ENCODE assay signal across 13 cellular contexts in genomic region chr16:8908779-8909468, GRCh38. TPM values are rescaled to one million over a fixed set of nuclear protein-coding genes. Genes with fewer than 3 reads are reported as not detected.
DNase-seq lines count a peak whose midpoint lies in the region; ATAC-seq and TF ChIP-seq lines count a peak whose summit lies in the region.
"Had no signal": no experiment of that assay in that cellular context is flagged by ENCODE, and none has a peak within 500 bp of the region (broad histone marks: within the 10 kb centered on the region; RNA-seq: fewer than 3 reads in every experiment).

No MANE protein-coding gene starts in this region.

- no peak for TF ChIP-seq POLR2A in IMR-90 (IDR thresholded peaks at IDR 0.05; ENCODE audit: low read depth, low read length)
- TF ChIP-seq POLR2A in stomach (IDR thresholded peaks at IDR 0.05), result no peak

- H4K5ac ChIP-seq in IMR-90 (ENCODE audit: low read depth, low read length), result no peak overlapping the region

- H2BK15ac ChIP-seq in IMR-90 (ENCODE audit: low read depth, low read length), result no peak overlapping the region

- no peak overlapping the region for H3K27ac ChIP-seq in CD4-positive, alpha-beta memory T cell (ENCODE audit: low read depth, low read length)
- H3K27ac ChIP-seq in IMR-90 (ENCODE audit: insufficient read depth, low read length) (no peak overlapping the region), stomach (peak overlapping the region in 1 of 5 donors; percentile 14)
- H3K27ac ChIP-seq: epithelial cell of prostate had no signal

- H4K8ac ChIP-seq in IMR-90 (ENCODE audit: low read depth in 2 of 2, low read length in 2 of 2), result no peak overlapping the region

- no peak overlapping the region for H2AK5ac ChIP-seq in IMR-90 (ENCODE audit: low read depth, low read length)

- H3K4ac ChIP-seq in IMR-90 (ENCODE audit: low read depth, low read length), result no peak overlapping the region

- H3K36me3 ChIP-seq in CD4-positive, alpha-beta memory T cell (ENCODE audit: insufficient read depth, low read length), result peaks cover 62% of the 10 kb centered on the region
- H3K36me3 ChIP-seq in IMR-90 (ENCODE audit: control insufficient read depth, insufficient read depth, low read length) (peaks cover 57% of the 10 kb centered on the region), stomach (peaks cover 41 to 100% (median 99%) of the 10 kb centered on the region in 4 donors)

- peaks cover 3% of the 10 kb centered on the region; the same call in 1 of the 2 replicates for H3K9me1 ChIP-seq in IMR-90 (ENCODE audit: insufficient read depth, low read length)

- CTCF ChIA-PET in CD4-positive, alpha-beta memory T cell (lab: Charles Lee; ENCODE audit: partially characterized antibody), result interaction anchor here (0.9 to 1.6 kb wide), 4 partner anchors 28 to 225 kb away, joined by 3 to 6 read pairs (median 5); no protein-coding TSS in a partner anchor
- CTCF ChIA-PET in IMR-90 (lab: Yijun Ruan, JAX), result interaction anchor here (0.6 to 1.5 kb wide), 3 partner anchors 10 to 100 kb away, joined by 3 to 8 read pairs (median 6); no protein-coding TSS in a partner anchor

- H3K4me1 Mint-ChIP-seq in CD4-positive, alpha-beta memory T cell, result peaks cover 26 to 31% (median 28%) of the 10 kb centered on the region in 4 donors
- H3K4me1 Mint-ChIP-seq in activated naive CD8-positive, alpha-beta T cell treated with anti-CD3 and anti-CD28 coated beads, Interleukin-2, amount 10 ng/mL, durations not matched to agents 7 days and 5 days, result peaks cover 34% of the 10 kb centered on the region
- H3K4me1 Mint-ChIP-seq: memory B cell had no signal

- no peak overlapping the region for H3K4me3 ChIP-seq in CD4-positive, alpha-beta memory T cell (ENCODE audit: low read length in 2 of 2)
- H3K4me3 ChIP-seq in IMR-90 (ENCODE audit: insufficient read depth, low read depth, low read length) (no peak overlapping the region), stomach (no peak overlapping the region)

- no peak overlapping the region for H2BK20ac ChIP-seq in IMR-90 (ENCODE audit: low read depth, low read length)

- no peaks in the 10 kb centered on the region for H3K9me3 ChIP-seq in CD4-positive, alpha-beta memory T cell (ENCODE audit: control insufficient read depth in 1 of 2, low read length in 2 of 2)
- H3K9me3 ChIP-seq in IMR-90 (ENCODE audit: control insufficient read depth, insufficient read depth, low read length) (no peaks in the 10 kb centered on the region), stomach (no peaks in the 10 kb centered on the region)

- 93% methylated on average over 6 of the region's 8 CpGs; no CpG with 5 or more reads in 1 of the 2 experiments for WGBS in IMR-90 (ENCODE audit: extremely low coverage in 2 of 2, insufficient read length in 1 of 2), 2 experiments
- WGBS in stomach, 5 donors, result 49 to 74% (median 63%) methylated on average over 8 of the region's 8 CpGs

- H4K20me1 ChIP-seq in IMR-90 (ENCODE audit: insufficient read depth, low read length), result peaks cover 17% of the 10 kb centered on the region

- peaks cover 13% of the 10 kb centered on the region for H3K4me1 ChIP-seq in CD4-positive, alpha-beta memory T cell (ENCODE audit: insufficient read depth, low read length)
- H3K4me1 ChIP-seq in IMR-90 (ENCODE audit: control insufficient read depth, insufficient read depth, low read length) (no peaks in the 10 kb centered on the region), stomach (peaks cover 11 to 42% (median 23%) of the 10 kb centered on the region in 4 donors)

- H3K9ac ChIP-seq in IMR-90 (ENCODE audit: low read depth, low read length), result no peak overlapping the region

- TF ChIP-seq RAD21 in IMR-90 (IDR thresholded peaks at IDR 0.05; ENCODE audit: low read length), result no peak

- H2AK9ac ChIP-seq in IMR-90 (replicated peaks; ENCODE audit: low read depth, low read length, poor library complexity), result no peak overlapping the region

- H3K4me3 Mint-ChIP-seq in CD4-positive, alpha-beta memory T cell, result peak overlapping the region in 2 of 8 donors; percentile 7 to 75
- H3K4me3 Mint-ChIP-seq in activated naive CD8-positive, alpha-beta T cell treated with anti-CD3 and anti-CD28 coated beads, Interleukin-2, amount 10 ng/mL, durations not matched to agents 7 days and 5 days, result no peak overlapping the region
- H3K4me3 Mint-ChIP-seq: memory B cell had no signal

- H3K56ac ChIP-seq in IMR-90 (ENCODE audit: extremely low read depth, insufficient read depth, low read length), result no peak overlapping the region

- POLR2A ChIA-PET in CD4-positive, alpha-beta memory T cell (lab: Charles Lee; ENCODE audit: partially characterized antibody), result interaction anchor here (0.7 to 1.3 kb wide), 2 partner anchors 17 to 55 kb away, joined by 3 read pairs; partner anchors contain the start of gene USP7
- POLR2A ChIA-PET in IMR-90 (lab: Charles Lee; ENCODE audit: unreplicated experiment), result no interaction called here
- POLR2A ChIA-PET in activated naive CD8-positive, alpha-beta T cell treated with anti-CD3 and anti-CD28 coated beads, Interleukin-2, amount 10 ng/mL, durations not matched to agents 7 days and 5 days (lab: Charles Lee), result interaction anchor here (0.8 to 1.0 kb wide), 2 partner anchors 100 to 183 kb away, joined by 3 read pairs; no protein-coding TSS in a partner anchor

- H4K91ac ChIP-seq in IMR-90 (ENCODE audit: insufficient read depth, low read depth, low read length), result no peak overlapping the region

- H3K18ac ChIP-seq in IMR-90 (ENCODE audit: low read depth, low read length), result no peak overlapping the region

- H3K36me3 Mint-ChIP-seq in CD4-positive, alpha-beta memory T cell, result peaks cover 62 to 88% of the 10 kb centered on the region in 2 donors
- H3K36me3 Mint-ChIP-seq in activated naive CD8-positive, alpha-beta T cell treated with anti-CD3 and anti-CD28 coated beads, Interleukin-2, amount 10 ng/mL, durations not matched to agents 7 days and 5 days, result peaks cover 32% of the 10 kb centered on the region

- peaks cover 36 to 54% of the 10 kb centered on the region in 2 experiments; a peak in 3 of 4 replicates for H3K79me1 ChIP-seq in IMR-90 (ENCODE audit: low read depth in 1 of 2, low read length in 2 of 2)

- no TSS peak for BruUV-seq in IMR-90 (replicated peaks; lab: Mats Ljungman, UMichigan)

- no peak overlapping the region for H2BK5ac ChIP-seq in IMR-90 (ENCODE audit: low read depth, low read length, poor library complexity, severe bottlenecking)

- no peak for TF ChIP-seq CTCF in IMR-90 (conservative IDR thresholded peaks at IDR 0.05; ENCODE audit: low read depth, low read length)
- TF ChIP-seq CTCF in stomach (IDR thresholded peaks at IDR 0.05), result no peak

- H3K27me3 ChIP-seq in CD4-positive, alpha-beta memory T cell (ENCODE audit: insufficient read depth, low read length), result no peaks in the 10 kb centered on the region
- H3K27me3 ChIP-seq in IMR-90 (ENCODE audit: control insufficient read depth, insufficient read depth, low read length) (no peaks in the 10 kb centered on the region), stomach (no peaks in the 10 kb centered on the region)

- peak in 1 of 5 donors; percentile 17 for DNase-seq in CD4-positive, alpha-beta memory T cell
- no peak for DNase-seq in IMR-90
- DNase-seq in activated naive CD8-positive, alpha-beta T cell treated with anti-CD3 and anti-CD28 coated beads, Interleukin-2, amount 10 ng/mL, durations not matched to agents 7 days and 5 days, result no peak
- peak; percentile 26 for DNase-seq in myocyte (ENCODE audit: low read depth)
- DNase-seq in NCI-H2029 (lab: John Stamatoyannopoulos, UW), result no peak
- DNase-seq in stomach, result no peak
- no peak for DNase-seq in activated CD4-positive, CD25-positive, alpha-beta regulatory T cell treated with anti-CD3 and anti-CD28 coated beads, Interleukin-2, amount 50 U/mL, for 72 hours
- DNase-seq: NCI-H226; stimulated activated CD4-positive, alpha-beta T cell treated with anti-CD3 and anti-CD28 coated beads, Interleukin-4, amount 100 ng/mL, for 24 hours had no signal

- no peak overlapping the region for H2AFZ ChIP-seq in IMR-90 (replicated peaks; ENCODE audit: low read length, poor library complexity)

- H3K27me3 Mint-ChIP-seq in CD4-positive, alpha-beta memory T cell, result no peaks in the 10 kb centered on the region
- H3K27me3 Mint-ChIP-seq in activated naive CD8-positive, alpha-beta T cell treated with anti-CD3 and anti-CD28 coated beads, Interleukin-2, amount 10 ng/mL, durations not matched to agents 7 days and 5 days, result no peaks in the 10 kb centered on the region
- H3K27me3 Mint-ChIP-seq: memory B cell had no signal

- H3K23ac ChIP-seq in IMR-90 (ENCODE audit: low read depth, low read length), result no peak overlapping the region

- ATAC-seq in IMR-90 (ENCODE audit: low read depth), result no peak
- peak; percentile 31 for ATAC-seq in activated naive CD8-positive, alpha-beta T cell treated with anti-CD3 and anti-CD28 coated beads, Interleukin-2, amount 10 ng/mL, durations not matched to agents 7 days and 5 days (ENCODE audit: low read depth)
- no peak for ATAC-seq in HG02885 (IDR thresholded peaks at IDR 0.05; ENCODE audit: poor library complexity, unreplicated experiment)

- no peak for TF ChIP-seq EP300 in stomach (IDR thresholded peaks at IDR 0.05)

- H3K9me3 Mint-ChIP-seq in CD4-positive, alpha-beta memory T cell, result peaks cover 0 to 4% (median 0%) of the 10 kb centered on the region in 8 donors
- no peaks in the 10 kb centered on the region for H3K9me3 Mint-ChIP-seq in activated naive CD8-positive, alpha-beta T cell treated with anti-CD3 and anti-CD28 coated beads, Interleukin-2, amount 10 ng/mL, durations not matched to agents 7 days and 5 days
- H3K9me3 Mint-ChIP-seq: memory B cell had no signal

- H3K14ac ChIP-seq in IMR-90 (replicated peaks; ENCODE audit: low read depth, low read length), result no peak overlapping the region

- H3K27ac Mint-ChIP-seq in CD4-positive, alpha-beta memory T cell, result peak overlapping the region in 6 of 7 donors; percentile 11 to 74 (median 62)
- peak overlapping the region; percentile 59 for H3K27ac Mint-ChIP-seq in activated naive CD8-positive, alpha-beta T cell treated with anti-CD3 and anti-CD28 coated beads, Interleukin-2, amount 10 ng/mL, durations not matched to agents 7 days and 5 days
- H3K27ac Mint-ChIP-seq: memory B cell had no signal

- dilution Hi-C loops in IMR-90 (cut with HindIII; ENCODE audit: low sequenced_read_pairs, unreplicated experiment), result no loop called here

- no peak overlapping the region for H3K4me2 ChIP-seq in IMR-90 (ENCODE audit: low read depth, low read length)

- in situ Hi-C loops in IMR-90 (cut with MboI; ENCODE audit: low sequenced_read_pairs), result loop anchor here (5.0 kb wide), 1 partner anchor 98 kb away; no protein-coding TSS in a partner anchor

- intact Hi-C loops in CD4-positive, alpha-beta memory T cell (cut with micrococcal nuclease), result loop anchor here (5.0 kb wide), 1 partner anchor 53 kb away; the partner anchor contains the start of gene USP7
- intact Hi-C loops in IMR-90 (cut with micrococcal nuclease), result loop anchor here (10.0 kb wide), 1 partner anchor 186 kb away; the partner anchor contains the start of gene HAPSTR1
- intact Hi-C loops in stomach (cut with DNase I; ENCODE audit: low total_unique reads), result no loop called here

- no peak overlapping the region for H2BK120ac ChIP-seq in IMR-90 (ENCODE audit: low read depth, low read length)

RNA-seq across cellular contexts. Expression of gene LITAFD, which starts 26.8 kb away (rescaled TPM):
- not detected for total RNA-seq in CD4-positive, alpha-beta memory T cell
- polyA plus RNA-seq in CD4-positive, alpha-beta memory T cell, result not detected
- not detected in 2 replicates for total RNA-seq in IMR-90 (2012; rRNA removed)
- not detected in 2 replicates for polyA plus RNA-seq in IMR-90 (2012; rRNA removed)
- polyA plus RNA-seq in IMR-90 (2012; cell fraction: cytosol; rRNA removed), result not detected in 2 replicates
- polyA plus RNA-seq in IMR-90 (2012; cell fraction: nucleus; rRNA removed; ENCODE audit: low replicate concordance), result not detected in 2 replicates
- not detected for total RNA-seq in activated naive CD8-positive, alpha-beta T cell treated with anti-CD3 and anti-CD28 coated beads, Interleukin-2, amount 10 ng/mL, durations not matched to agents 7 days and 5 days
- not detected in 2 replicates for total RNA-seq in myocyte
- not detected for polyA plus RNA-seq in myocyte (2012)
- not detected for total RNA-seq in stomach
- polyA plus RNA-seq in stomach, result not detected
- total RNA-seq: renal cortical epithelial cell had no signal

RNA-seq across cellular contexts. Expression of gene CARHSP1, which starts 40.1 kb away (rescaled TPM):
- 10 to 100 TPM; 39.3 to 43.2 TPM for total RNA-seq in CD4-positive, alpha-beta memory T cell
- polyA plus RNA-seq in CD4-positive, alpha-beta memory T cell, result 10 to 100 TPM; 33.2 to 57.2 TPM
- total RNA-seq in IMR-90 (2012; rRNA removed), result 96.4 and 138 TPM in 2 replicates
- polyA plus RNA-seq in IMR-90 (2012; rRNA removed), result 121 and 150 TPM in 2 replicates
- 89.9 and 241 TPM in 2 replicates for polyA plus RNA-seq in IMR-90 (2012; cell fraction: cytosol; rRNA removed)
- polyA plus RNA-seq in IMR-90 (2012; cell fraction: nucleus; rRNA removed; ENCODE audit: low replicate concordance), result 47.6 and 87.9 TPM in 2 replicates
- total RNA-seq in activated naive CD8-positive, alpha-beta T cell treated with anti-CD3 and anti-CD28 coated beads, Interleukin-2, amount 10 ng/mL, durations not matched to agents 7 days and 5 days, result 100 to 1,000 TPM; 157 to 173 TPM
- total RNA-seq in myocyte, result 91.4 and 96.3 TPM in 2 replicates
- 87.2 TPM for polyA plus RNA-seq in myocyte (2012)
- 10 to 100 TPM in 4 of 5 donors, 1 to 10 TPM in 1; 2.0 to 78.6 (median 36.4) TPM for total RNA-seq in stomach
- 100 to 1,000 TPM in 2 of 3 donors, 10 to 100 TPM in 1; 95.5 to 190 (median 149) TPM for polyA plus RNA-seq in stomach

RNA-seq across cellular contexts. Expression of gene USP7, which starts 54.8 kb away (rescaled TPM):
- 100 to 1,000 TPM; 194 to 206 TPM for total RNA-seq in CD4-positive, alpha-beta memory T cell
- 10 to 100 TPM in 1 of 2 donors, 1 to 10 TPM in 1; 4.8 to 17.8 TPM for polyA plus RNA-seq in CD4-positive, alpha-beta memory T cell
- 28.3 and 45.8 TPM in 2 replicates for total RNA-seq in IMR-90 (2012; rRNA removed)
- polyA plus RNA-seq in IMR-90 (2012; rRNA removed), result 13.9 and 17.8 TPM in 2 replicates
- polyA plus RNA-seq in IMR-90 (2012; cell fraction: cytosol; rRNA removed), result 3.1 and 3.8 TPM in 2 replicates
- 10.5 and 40.9 TPM in 2 replicates for polyA plus RNA-seq in IMR-90 (2012; cell fraction: nucleus; rRNA removed; ENCODE audit: low replicate concordance)
- 100 to 1,000 TPM; 153 to 162 TPM for total RNA-seq in activated naive CD8-positive, alpha-beta T cell treated with anti-CD3 and anti-CD28 coated beads, Interleukin-2, amount 10 ng/mL, durations not matched to agents 7 days and 5 days
- total RNA-seq in myocyte, result 57.2 and 69.3 TPM in 2 replicates
- 38.3 TPM for polyA plus RNA-seq in myocyte (2012)
- total RNA-seq in stomach, result 100 to 1,000 TPM in 2 of 5 donors, 10 to 100 TPM in 3; 29.2 to 171 (median 94.0) TPM
- polyA plus RNA-seq in stomach, result 10 to 100 TPM; 19.3 to 28.3 (median 22.5) TPM
